ENCODE assay signal across 13 cellular contexts in the genomic region with DNA sequence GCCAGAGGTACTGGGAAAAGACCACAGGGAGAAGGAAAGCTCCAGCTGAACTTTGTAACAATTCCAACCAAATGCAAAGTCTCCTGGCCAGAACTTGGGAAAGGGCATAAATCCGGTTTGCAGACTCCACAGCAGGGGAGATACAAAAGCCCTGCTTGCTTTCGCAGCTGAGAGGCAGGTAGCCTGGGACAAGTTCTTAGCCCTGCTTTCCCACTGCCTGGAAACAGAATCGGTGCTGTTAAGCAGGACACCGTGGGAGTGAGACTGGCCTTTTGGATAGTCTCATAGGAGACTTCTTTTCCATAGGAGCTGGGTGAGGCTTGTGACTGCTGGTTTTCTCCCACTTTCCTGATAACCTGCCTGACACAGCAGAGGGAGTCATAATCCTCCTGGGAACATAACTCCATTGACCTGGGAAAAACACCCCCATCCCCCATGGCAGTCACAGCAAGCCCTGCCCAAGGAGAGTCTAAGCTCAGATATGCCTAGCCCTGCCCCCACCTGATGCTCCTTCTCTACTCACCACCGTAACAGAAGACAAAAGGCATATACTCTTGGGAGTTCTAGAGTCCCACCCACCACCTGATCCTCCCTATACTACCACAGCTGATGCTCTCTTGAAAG.
"Had no signal": no experiment of that assay in that cellular context is flagged by ENCODE, and none has a peak within 500 bp of the region (broad histone marks: within the 10 kb centered on the region; RNA-seq: fewer than 3 reads in every experiment).

No MANE protein-coding gene starts in this region.

- H3K36me3 ChIP-seq: brain microvascular endothelial cell, suprapubic skin had no signal

- H3K27me3 Mint-ChIP-seq: activated naive CD4-positive, alpha-beta T cell treated with anti-CD3 and anti-CD28 coated beads, Interleukin-2, amount 50 U/mL, for 24 hours had no signal

- H3K36me3 Mint-ChIP-seq: activated naive CD4-positive, alpha-beta T cell treated with anti-CD3 and anti-CD28 coated beads, Interleukin-2, amount 50 U/mL, for 24 hours had no signal

- H3K4me3 ChIP-seq: suprapubic skin had no signal

- H3K27me3 ChIP-seq: brain microvascular endothelial cell, suprapubic skin had no signal

- H3K27ac Mint-ChIP-seq: activated naive CD4-positive, alpha-beta T cell treated with anti-CD3 and anti-CD28 coated beads, Interleukin-2, amount 50 U/mL, for 24 hours; nephron had no signal

- H3K4me1 Mint-ChIP-seq: activated naive CD4-positive, alpha-beta T cell treated with anti-CD3 and anti-CD28 coated beads, Interleukin-2, amount 50 U/mL, for 24 hours; nephron had no signal

- H3K4me1 ChIP-seq: suprapubic skin had no signal

- ATAC-seq: activated CD4-positive, CD25-positive, alpha-beta regulatory T cell treated with anti-CD3 and anti-CD28 coated beads, Interleukin-2, amount 50 U/mL, for 24 hours; esophagus mucosa; left lobe of liver had no signal

- H3K27ac ChIP-seq: brain microvascular endothelial cell, suprapubic skin had no signal

- H3K4me3 Mint-ChIP-seq: activated naive CD4-positive, alpha-beta T cell treated with anti-CD3 and anti-CD28 coated beads, Interleukin-2, amount 50 U/mL, for 24 hours; nephron had no signal

- H3K9me3 ChIP-seq: suprapubic skin had no signal

- DNase-seq: activated T-cell treated with anti-CD3 and anti-CD28 coated beads, Interleukin-2, amount 50 U/mL, for 1 hour; brain microvascular endothelial cell; dermis blood vessel endothelial cell; glutamatergic neuron; mammary epithelial cell; stimulated activated CD4-positive, alpha-beta T cell treated with anti-CD3 and anti-CD28 coated beads, Interleukin-12 subunit alpha, Interleukin-12 subunit beta, amount 100 ng/mL, for 4 hours; stimulated activated naive CD4-positive, alpha-beta T cell treated with Interleukin-2 at 50 U/mL for 16 hours had no signal
